In genomic region chr12:124434951-124435805, GRCh38 we compare ENCODE assay signal across 19 cellular contexts.
DNase-seq lines count a peak whose midpoint lies in the region; ATAC-seq, FAIRE-seq and TF ChIP-seq lines count a peak whose summit lies in the region.
"Had no signal": no experiment of that assay in that cellular context is flagged by ENCODE, and none has a peak within 500 bp of the region (broad histone marks: within the 10 kb centered on the region; RNA-seq: fewer than 3 reads in every experiment).

No MANE protein-coding gene starts in this region.

- peak overlapping the region; percentile 16 for H2BK5ac ChIP-seq in neuronal stem cell (ENCODE audit: low read length)

- intact Hi-C loops in CD8-positive, alpha-beta T cell (cut with DNase I, micrococcal nuclease), result no loop called here
- intact Hi-C loops in pancreas (cut with DNase I), result no loop called here

- no peak overlapping the region for H3K4me3 Mint-ChIP-seq in CD8-positive, alpha-beta T cell
- H3K4me3 Mint-ChIP-seq in effector memory CD8-positive, alpha-beta T cell, result no peak overlapping the region
- no peak overlapping the region for H3K4me3 Mint-ChIP-seq in immature natural killer cell

- peak overlapping the region; percentile 34 for H2AK5ac ChIP-seq in neuronal stem cell (ENCODE audit: low read depth, low read length)

- ATAC-seq in CD8-positive, alpha-beta T cell, result no peak
- ATAC-seq in effector memory CD8-positive, alpha-beta T cell (replicated peaks), result no peak
- ATAC-seq in pancreas, result no peak
- ATAC-seq: left ventricle myocardium superior had no signal

- no peak overlapping the region for H3K14ac ChIP-seq in neuronal stem cell (ENCODE audit: low read length)

- H3K79me1 ChIP-seq in neuronal stem cell (ENCODE audit: low read depth, low read length), result peaks cover 5% of the 10 kb centered on the region

- H3K27ac ChIP-seq in CD8-positive, alpha-beta T cell (ENCODE audit: low read depth, low read length), result no peak overlapping the region
- peak overlapping the region; percentile 93; the same call in 1 of the 2 replicates for H3K27ac ChIP-seq in HUES64 (ENCODE audit: low read depth, low read length)
- H3K27ac ChIP-seq in neuronal stem cell (replicated peaks; ENCODE audit: low read length), result peak overlapping the region; percentile 33
- no peak overlapping the region for H3K27ac ChIP-seq in pancreas
- H3K27ac ChIP-seq: brain microvascular endothelial cell, VCaP had no signal

- no peaks in the 10 kb centered on the region for H3K9me3 Mint-ChIP-seq in CD8-positive, alpha-beta T cell
- H3K9me3 Mint-ChIP-seq in effector memory CD8-positive, alpha-beta T cell, result no peaks in the 10 kb centered on the region
- no peaks in the 10 kb centered on the region for H3K9me3 Mint-ChIP-seq in immature natural killer cell

- no peak for FAIRE-seq in pancreas (lab: Jason Lieb, UNC)

- H3K27me3 Mint-ChIP-seq in CD8-positive, alpha-beta T cell (ENCODE audit: low read depth), result no peaks in the 10 kb centered on the region
- H3K27me3 Mint-ChIP-seq in effector memory CD8-positive, alpha-beta T cell, result no peaks in the 10 kb centered on the region
- peaks cover 1 to 11% (median 3%) of the 10 kb centered on the region in 3 donors for H3K27me3 Mint-ChIP-seq in immature natural killer cell (ENCODE audit: low read depth in 3 of 3)

- H3K9me3 ChIP-seq in CD8-positive, alpha-beta T cell (ENCODE audit: low read length), result no peaks in the 10 kb centered on the region
- no peaks in the 10 kb centered on the region for H3K9me3 ChIP-seq in HUES64 (ENCODE audit: insufficient read depth, low read depth, low read length)
- peaks cover 0 to 5% of the 10 kb centered on the region in 2 donors for H3K9me3 ChIP-seq in neuronal stem cell (replicated peaks in 1 of 2; ENCODE audit: control insufficient read depth in 2 of 2, insufficient read depth in 1 of 2, low read depth in 1 of 2, low read length in 2 of 2)
- no peaks in the 10 kb centered on the region for H3K9me3 ChIP-seq in pancreas
- H3K9me3 ChIP-seq: right atrium auricular region, testis had no signal

- H2BK12ac ChIP-seq in neuronal stem cell (ENCODE audit: low read length), result peak overlapping the region; percentile 46

- no peaks in the 10 kb centered on the region for H3K4me1 ChIP-seq in CD8-positive, alpha-beta T cell (ENCODE audit: insufficient read depth, low read length)
- peaks cover 19% of the 10 kb centered on the region for H3K4me1 ChIP-seq in HUES64 (ENCODE audit: insufficient read depth, low read length)
- H3K4me1 ChIP-seq in neuronal stem cell (ENCODE audit: control insufficient read depth in 2 of 2, insufficient read depth in 1 of 2, low read depth in 1 of 2, low read length in 2 of 2), result peaks cover 22 to 24% of the 10 kb centered on the region in 2 donors
- no peaks in the 10 kb centered on the region for H3K4me1 ChIP-seq in pancreas

- H2BK15ac ChIP-seq in neuronal stem cell (ENCODE audit: low read length), result peak overlapping the region; percentile 91

- no peak overlapping the region for H3K4ac ChIP-seq in neuronal stem cell (ENCODE audit: low read length)

- no peak for TF ChIP-seq CTCF in CD8-positive, alpha-beta T cell (IDR thresholded peaks at IDR 0.05)
- no peak for TF ChIP-seq CTCF in pancreas (IDR thresholded peaks at IDR 0.05)

- WGBS in HUES64, result 60% methylated on average over 17 of the region's 17 CpGs
- no CpG with 5 or more reads among the region's 17 CpGs for WGBS in neuronal stem cell (ENCODE audit: extremely low coverage in 2 of 2, insufficient read length in 2 of 2, insufficient replicate concordance in 1 of 2), 2 donors
- WGBS in pancreas, 2 donors, result 80 to 83% methylated on average over 16 to 17 of the region's 17 CpGs

- peaks cover 5% of the 10 kb centered on the region for H3K4me1 Mint-ChIP-seq in CD8-positive, alpha-beta T cell (ENCODE audit: low read depth)
- H3K4me1 Mint-ChIP-seq in effector memory CD8-positive, alpha-beta T cell (ENCODE audit: low read depth in 2 of 2), result peaks cover 30 to 39% of the 10 kb centered on the region in 2 donors
- peaks cover 26 to 41% of the 10 kb centered on the region in 2 donors for H3K4me1 Mint-ChIP-seq in immature natural killer cell

- CTCF ChIA-PET in CD8-positive, alpha-beta T cell (lab: Charles Lee), result no interaction called here

- no peak overlapping the region for H3K4me2 ChIP-seq in neuronal stem cell (ENCODE audit: insufficient read depth, low read length, poor library complexity, severe bottlenecking)

- DNase-seq in CD8-positive, alpha-beta T cell, result no peak
- no peak for DNase-seq in effector memory CD8-positive, alpha-beta T cell
- no peak for DNase-seq in neuronal stem cell (ENCODE audit: low spot score)
- no peak for DNase-seq in NCI-H526 (lab: John Stamatoyannopoulos, UW)
- no peak for DNase-seq in pancreas
- no peak for DNase-seq in immature natural killer cell
- DNase-seq: activated gamma-delta T cell; brain microvascular endothelial cell; C1 segment of cervical spinal cord; effector CD8-positive, alpha-beta T cell; left ventricle myocardium superior; MM.1S; NCI-H2081; NCI-H526 treated with DMSO at 0.1 percent for 48 hours; SW 1271; testis had no signal

- no peak overlapping the region for H4K8ac ChIP-seq in neuronal stem cell (ENCODE audit: low read depth, low read length)

- no peak overlapping the region for H3K9ac ChIP-seq in HUES64 (ENCODE audit: low read depth, low read length)
- H3K9ac ChIP-seq in neuronal stem cell (ENCODE audit: low read depth, low read length, poor library complexity), result peak overlapping the region; percentile 50

- POLR2A ChIA-PET in CD8-positive, alpha-beta T cell (lab: Charles Lee), result no interaction called here

- H3K36me3 ChIP-seq in CD8-positive, alpha-beta T cell (ENCODE audit: insufficient read depth, low read length), result peaks cover 9% of the 10 kb centered on the region
- H3K36me3 ChIP-seq in HUES64 (ENCODE audit: insufficient read depth, low read length), result peaks cover 13% of the 10 kb centered on the region
- H3K36me3 ChIP-seq in neuronal stem cell (replicated peaks in 1 of 2; ENCODE audit: control insufficient read depth in 2 of 2, insufficient read depth in 2 of 2, low read length in 2 of 2), result peaks cover 8 to 11% of the 10 kb centered on the region in 2 donors
- H3K36me3 ChIP-seq in pancreas, result peaks cover 0 to 5% (median 0%) of the 10 kb centered on the region in 3 donors

- H3K27me3 ChIP-seq in CD8-positive, alpha-beta T cell (ENCODE audit: insufficient read depth, low read length), result no peaks in the 10 kb centered on the region
- H3K27me3 ChIP-seq in HUES64 (ENCODE audit: insufficient read depth, low read length) (peaks cover 9% of the 10 kb centered on the region), neuronal stem cell (ENCODE audit: control insufficient read depth in 3 of 3, insufficient read depth in 3 of 3, low read depth in 1 of 3, low read length in 3 of 3) (peaks cover 0 to 2% (median 0%) of the 10 kb centered on the region in 3 experiments), pancreas (no peaks in the 10 kb centered on the region)
- H3K27me3 ChIP-seq: brain microvascular endothelial cell, right atrium auricular region, testis had no signal

- peaks cover 48% of the 10 kb centered on the region for H3K36me3 Mint-ChIP-seq in CD8-positive, alpha-beta T cell
- H3K36me3 Mint-ChIP-seq in effector memory CD8-positive, alpha-beta T cell (ENCODE audit: insufficient read depth), result peaks cover 26% of the 10 kb centered on the region
- peaks cover 10 to 19% (median 10%) of the 10 kb centered on the region in 3 donors for H3K36me3 Mint-ChIP-seq in immature natural killer cell

- no peak overlapping the region for H4K91ac ChIP-seq in neuronal stem cell (ENCODE audit: low read depth, low read length, poor library complexity)

- H2BK120ac ChIP-seq in neuronal stem cell (ENCODE audit: low read depth, low read length), result no peak overlapping the region

- peak overlapping the region; percentile 85 for H3K18ac ChIP-seq in neuronal stem cell (ENCODE audit: low read length)

- H3K27ac Mint-ChIP-seq in CD8-positive, alpha-beta T cell, result peak overlapping the region; percentile 74
- peak overlapping the region; percentile 80 to 91 for H3K27ac Mint-ChIP-seq in effector memory CD8-positive, alpha-beta T cell
- H3K27ac Mint-ChIP-seq in immature natural killer cell, result peak overlapping the region in 3 of 6 donors; percentile 18 to 79 (median 29)

- H3K23ac ChIP-seq in neuronal stem cell (ENCODE audit: low read depth, low read length, poor library complexity), result peak overlapping the region; percentile 35

- H2AFZ ChIP-seq in neuronal stem cell (ENCODE audit: low read length), result no peak overlapping the region

- H3K4me3 ChIP-seq in CD8-positive, alpha-beta T cell (ENCODE audit: low read depth, low read length), result no peak overlapping the region
- H3K4me3 ChIP-seq in HUES64 (ENCODE audit: low read length) (no peak overlapping the region), neuronal stem cell (ENCODE audit: low read length in 2 of 2) (peak overlapping the region in 1 of 2 donors; percentile 7), pancreas (no peak overlapping the region)
- H3K4me3 ChIP-seq: right atrium auricular region, testis had no signal

Comparison
In these comparisons a context has a peak if more than half of its experiments do, and no peak if none do; other contexts are left out.
1. H3K27ac ChIP-seq: peak in HUES64 (single experiment) and neuronal stem cell (single experiment); none in CD8-positive, alpha-beta T cell (single experiment) and pancreas (0 of 4).